Comparison of ENCODE assay signal across 12 cellular contexts in the genomic region with DNA sequence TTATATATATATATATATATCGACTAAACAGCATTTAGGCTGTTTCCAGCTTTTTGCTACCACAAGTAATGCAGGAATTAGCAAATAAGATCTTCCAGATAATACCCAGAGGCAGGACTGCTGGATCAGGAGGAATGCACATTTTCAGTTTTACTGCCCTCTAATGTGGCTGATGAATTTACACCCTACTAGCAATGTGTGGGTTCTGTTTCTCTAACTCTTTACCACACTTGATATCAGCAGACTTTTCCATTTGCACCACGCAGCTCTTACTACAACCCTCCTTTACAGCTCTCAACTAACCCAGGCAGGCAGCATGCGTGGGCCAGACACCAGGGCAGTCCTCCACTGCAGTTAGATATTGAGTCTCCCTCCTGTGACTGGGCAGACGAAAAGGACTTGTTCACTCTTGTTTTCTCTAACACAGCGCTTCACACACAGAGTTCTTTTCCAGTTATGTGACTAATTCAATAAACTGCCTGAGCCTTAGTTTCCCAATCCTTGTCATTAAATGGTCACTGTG.
DNase-seq lines count a peak whose midpoint lies in the region; ATAC-seq, FAIRE-seq and TF ChIP-seq lines count a peak whose summit lies in the region.
"Had no signal": no experiment of that assay in that cellular context is flagged by ENCODE, and none has a peak within 500 bp of the region (broad histone marks: within the 10 kb centered on the region; RNA-seq: fewer than 3 reads in every experiment).

No MANE protein-coding gene starts in this region.

- ATAC-seq in GM18861 (IDR thresholded peaks at IDR 0.05; ENCODE audit: unreplicated experiment): no peak
- no peak for ATAC-seq in heart left ventricle

- H3K27ac ChIP-seq in mammary epithelial cell (ENCODE audit: insufficient read depth, low read depth, low read length): no peak overlapping the region
- peak overlapping the region; percentile 48 for H3K27ac ChIP-seq in OCI-LY3 (ENCODE audit: low read length)
- no peak overlapping the region for H3K27ac ChIP-seq in endothelial cell of umbilical vein (ENCODE audit: insufficient read depth, low read depth, low read length)
- no peak overlapping the region for H3K27ac ChIP-seq in heart left ventricle

- H3K4me3 Mint-ChIP-seq in MCF 10A (ENCODE audit: unreplicated experiment): no peak overlapping the region
- H3K4me3 Mint-ChIP-seq: CD4-positive, alpha-beta memory T cell; GM23338 had no signal

- H3K27me3 ChIP-seq in mammary epithelial cell (ENCODE audit: insufficient read depth, low read length) (no peaks in the 10 kb centered on the region), OCI-LY3 (ENCODE audit: low read depth, low read length) (no peaks in the 10 kb centered on the region), endothelial cell of umbilical vein (ENCODE audit: control insufficient read depth in 2 of 2, insufficient read depth in 2 of 2, low read length in 2 of 2) (peaks cover 12 to 16% of the 10 kb centered on the region in 2 experiments), heart left ventricle (peaks cover 0 to 57% (median 11%) of the 10 kb centered on the region in 9 donors), MG63 (peaks cover 18% of the 10 kb centered on the region)

- POLR2A ChIA-PET in MCF 10A (lab: Yijun Ruan, JAX) (no interaction called here), endothelial cell of umbilical vein (lab: Charles Lee) (no interaction called here)

- no peak overlapping the region for H3K27ac Mint-ChIP-seq in MCF 10A (ENCODE audit: low read depth, unreplicated experiment)
- H3K27ac Mint-ChIP-seq: CD4-positive, alpha-beta memory T cell; GM23338 had no signal

- H3K4me1 ChIP-seq in mammary epithelial cell (ENCODE audit: insufficient read depth, low read length): no peaks in the 10 kb centered on the region
- H3K4me1 ChIP-seq in OCI-LY3 (ENCODE audit: low read length): peaks cover 62% of the 10 kb centered on the region
- no peaks in the 10 kb centered on the region for H3K4me1 ChIP-seq in endothelial cell of umbilical vein (ENCODE audit: control insufficient read depth, extremely low read depth, insufficient read depth, low read length)
- H3K4me1 ChIP-seq in heart left ventricle: peaks cover 0 to 9% (median 6%) of the 10 kb centered on the region in 12 donors

- TF ChIP-seq CTCF in mammary epithelial cell (conservative IDR thresholded peaks at IDR 0.05 in 1 of 2, IDR thresholded peaks at IDR 0.05 in 1 of 2; ENCODE audit: extremely low read depth in 1 of 2, insufficient read depth in 1 of 2, low read depth in 1 of 2, low read length in 2 of 2) (peak in 1 of 2 donors; percentile 5), MCF 10A (IDR thresholded peaks at IDR 0.05; ENCODE audit: unreplicated experiment) (no peak), OCI-LY3 (IDR thresholded peaks at IDR 0.05; ENCODE audit: low read depth, low read length) (no peak; the same call in 1 of the 2 replicates), endothelial cell of umbilical vein (IDR thresholded peaks at IDR 0.05; ENCODE audit: extremely low read depth in 1 of 2, insufficient read depth in 1 of 2, low read depth in 1 of 2, low read length in 2 of 2) (no peak), heart left ventricle (IDR thresholded peaks at IDR 0.05) (no peak)

- FAIRE-seq in endothelial cell of umbilical vein (lab: Jason Lieb, UNC): no peak
- FAIRE-seq in urothelium cell line (lab: Jason Lieb, UNC): peak; percentile 50

- H3K9me1 ChIP-seq in endothelial cell of umbilical vein (replicated peaks; ENCODE audit: control insufficient read depth, extremely low read depth, insufficient read depth, low read length): no peaks in the 10 kb centered on the region

- no peaks in the 10 kb centered on the region for H3K36me3 ChIP-seq in mammary epithelial cell (ENCODE audit: insufficient read depth, low read length)
- H3K36me3 ChIP-seq in OCI-LY3 (replicated peaks; ENCODE audit: low read depth, low read length): peaks cover 27% of the 10 kb centered on the region
- no peaks in the 10 kb centered on the region for H3K36me3 ChIP-seq in endothelial cell of umbilical vein (ENCODE audit: control insufficient read depth in 2 of 2, extremely low read depth in 1 of 2, insufficient read depth in 2 of 2, low read length in 2 of 2)
- H3K36me3 ChIP-seq in heart left ventricle: no peaks in the 10 kb centered on the region
- no peaks in the 10 kb centered on the region for H3K36me3 ChIP-seq in MG63

- H3K27me3 Mint-ChIP-seq in MCF 10A (ENCODE audit: insufficient read depth, unreplicated experiment): peaks cover 66% of the 10 kb centered on the region

- peak overlapping the region; percentile 9 for H2AFZ ChIP-seq in mammary epithelial cell (ENCODE audit: low read depth, low read length)
- H2AFZ ChIP-seq in OCI-LY3 (ENCODE audit: low read depth, low read length): no peak overlapping the region
- H2AFZ ChIP-seq in endothelial cell of umbilical vein (ENCODE audit: low read depth, low read length): no peak overlapping the region

- H3K9me3 Mint-ChIP-seq in MCF 10A (ENCODE audit: unreplicated experiment): no peaks in the 10 kb centered on the region
- H3K9me3 Mint-ChIP-seq: GM23338 had no signal

- WGBS in mammary epithelial cell (ENCODE audit: low coverage, missing lambda C conversion rate): 0% methylated on average over 5 of the region's 5 CpGs
- WGBS in heart left ventricle, 4 donors: 55 to 68% (median 59%) methylated on average over 5 of the region's 5 CpGs

- dilution Hi-C loops in mammary epithelial cell (cut with HindIII; ENCODE audit: low sequenced_read_pairs): no loop called here
- dilution Hi-C loops in endothelial cell of umbilical vein (cut with MboI; ENCODE audit: extremely low pct_ligation_motif_present, low sequenced_read_pairs): no loop called here

- H3K36me3 Mint-ChIP-seq in MCF 10A (ENCODE audit: insufficient read depth, unreplicated experiment): no peaks in the 10 kb centered on the region
- H3K36me3 Mint-ChIP-seq: IgD-negative memory B cell had no signal

- DNase-seq in mammary epithelial cell: peak; percentile 45
- no peak for DNase-seq in MCF 10A (ENCODE audit: unreplicated experiment)
- DNase-seq in endothelial cell of umbilical vein (ENCODE audit: low read depth, low spot score): peak; percentile 3
- DNase-seq in urothelium cell line (ENCODE audit: low spot score): peak; percentile 12
- no peak for DNase-seq in heart left ventricle
- DNase-seq in MG63: no peak
- DNase-seq: SIG-M5 had no signal

- in situ Hi-C loops in mammary epithelial cell (cut with MboI; ENCODE audit: low sequenced_read_pairs in 2 of 2): loop anchor here in 1 of 2 donors (10.0 to 25.0 kb wide), 2 partner anchors 111 to 432 kb away; no protein-coding TSS in a partner anchor

- CTCF ChIA-PET in mammary epithelial cell (lab: Charles Lee; ENCODE audit: low non-redundant PET) (interaction anchor here (0.7 kb wide), 1 partner anchor 76 kb away, joined by 3 read pairs; no protein-coding TSS in a partner anchor), MCF 10A (lab: Yijun Ruan, JAX) (interaction anchor here (0.5 to 8.1 kb wide), 35 partner anchors 8 to 944 kb away, joined by 3 to 160 read pairs (median 5); partner anchors contain the start of gene RSPH14), endothelial cell of umbilical vein (lab: Charles Lee) (interaction anchor here (0.6 to 7.6 kb wide), 20 partner anchors 9 to 492 kb away, joined by 3 to 401 read pairs (median 4); no protein-coding TSS in a partner anchor)

- H4K20me1 ChIP-seq in mammary epithelial cell (ENCODE audit: insufficient read depth, low read length) (no peaks in the 10 kb centered on the region), OCI-LY3 (ENCODE audit: insufficient read depth, low read length) (peaks cover 40% of the 10 kb centered on the region), endothelial cell of umbilical vein (replicated peaks; ENCODE audit: control insufficient read depth, extremely low read depth, insufficient read depth, low read length) (no peaks in the 10 kb centered on the region)

- TF ChIP-seq POLR2A in endothelial cell of umbilical vein (IDR thresholded peaks at IDR 0.05; ENCODE audit: low read depth, low read length) (no peak), heart left ventricle (IDR thresholded peaks at IDR 0.05) (no peak)

- H3K9ac ChIP-seq in mammary epithelial cell (ENCODE audit: insufficient read depth, low read length) (no peak overlapping the region), OCI-LY3 (ENCODE audit: low read length) (peak overlapping the region; percentile 20; the same call in 1 of the 2 replicates), endothelial cell of umbilical vein (replicated peaks; ENCODE audit: extremely low read depth, insufficient read depth, low read length) (no peak overlapping the region)

- H3K4me2 ChIP-seq in mammary epithelial cell (ENCODE audit: insufficient read depth, low read depth, low read length) (no peak overlapping the region), OCI-LY3 (ENCODE audit: low read length) (peak overlapping the region; percentile 47), endothelial cell of umbilical vein (ENCODE audit: insufficient read depth, low read length) (no peak overlapping the region)
- H3K4me2 ChIP-seq: GM23338 had no signal

- H3K4me3 ChIP-seq in mammary epithelial cell (replicated peaks in 1 of 3; ENCODE audit: insufficient read depth in 1 of 3, low read depth in 2 of 3, low read length in 3 of 3) (no peak overlapping the region), OCI-LY3 (ENCODE audit: low read length) (peak overlapping the region; percentile 6; the same call in 1 of the 2 replicates), endothelial cell of umbilical vein (replicated peaks in 1 of 3; ENCODE audit: insufficient read depth in 1 of 3, low read depth in 1 of 3, low read length in 3 of 3) (no peak overlapping the region), heart left ventricle (no peak overlapping the region), MG63 (no peak overlapping the region)
- H3K4me3 ChIP-seq: GM23338 had no signal

- H3K9me3 ChIP-seq in mammary epithelial cell (replicated peaks; ENCODE audit: insufficient read depth, low read length) (no peaks in the 10 kb centered on the region), OCI-LY3 (ENCODE audit: insufficient read depth, low read length) (no peaks in the 10 kb centered on the region), endothelial cell of umbilical vein (replicated peaks; ENCODE audit: control insufficient read depth, insufficient read depth, low read length) (no peaks in the 10 kb centered on the region), heart left ventricle (peaks cover 0 to 6% (median 0%) of the 10 kb centered on the region in 12 donors), MG63 (no peaks in the 10 kb centered on the region)

- BruUV-seq in mammary epithelial cell (replicated peaks; lab: Mats Ljungman, UMichigan): no TSS peak
- BruUV-seq in MCF 10A (replicated peaks; lab: Mats Ljungman, UMichigan): no TSS peak
- BruUV-seq in endothelial cell of umbilical vein (replicated peaks; lab: Mats Ljungman, UMichigan): no TSS peak

- intact Hi-C loops in mammary epithelial cell (cut with micrococcal nuclease): loop anchor here (5.0 kb wide), 1 partner anchor 203 kb away; no protein-coding TSS in a partner anchor
- intact Hi-C loops in MCF 10A (cut with micrococcal nuclease): loop anchor here (5.0 to 10.0 kb wide), 3 partner anchors 168 to 371 kb away; no protein-coding TSS in a partner anchor
- intact Hi-C loops in endothelial cell of umbilical vein (cut with micrococcal nuclease): no loop called here
- intact Hi-C loops in heart left ventricle (cut with DNase I): loop anchor here (2.0 to 10.0 kb wide), 10 partner anchors 107 to 493 kb away; no protein-coding TSS in a partner anchor

- H3K4me1 Mint-ChIP-seq in MCF 10A (ENCODE audit: insufficient read depth, unreplicated experiment): no peaks in the 10 kb centered on the region

- H3K79me2 ChIP-seq in mammary epithelial cell (ENCODE audit: insufficient read depth, low read length): no peaks in the 10 kb centered on the region
- peaks cover 93% of the 10 kb centered on the region for H3K79me2 ChIP-seq in OCI-LY3 (ENCODE audit: low read length)
- no peaks in the 10 kb centered on the region for H3K79me2 ChIP-seq in endothelial cell of umbilical vein (ENCODE audit: control insufficient read depth, insufficient read depth, low read length)

Comparison
In these comparisons a context has a peak if more than half of its experiments do, and no peak if none do; other contexts are left out.
1. DNase-seq: peak in mammary epithelial cell (single experiment), endothelial cell of umbilical vein (single experiment) and urothelium cell line (single experiment); none in MCF 10A (single experiment), heart left ventricle (0 of 5) and MG63 (single experiment).